ENCODE assay signal across 8 cellular contexts in the genomic region with DNA sequence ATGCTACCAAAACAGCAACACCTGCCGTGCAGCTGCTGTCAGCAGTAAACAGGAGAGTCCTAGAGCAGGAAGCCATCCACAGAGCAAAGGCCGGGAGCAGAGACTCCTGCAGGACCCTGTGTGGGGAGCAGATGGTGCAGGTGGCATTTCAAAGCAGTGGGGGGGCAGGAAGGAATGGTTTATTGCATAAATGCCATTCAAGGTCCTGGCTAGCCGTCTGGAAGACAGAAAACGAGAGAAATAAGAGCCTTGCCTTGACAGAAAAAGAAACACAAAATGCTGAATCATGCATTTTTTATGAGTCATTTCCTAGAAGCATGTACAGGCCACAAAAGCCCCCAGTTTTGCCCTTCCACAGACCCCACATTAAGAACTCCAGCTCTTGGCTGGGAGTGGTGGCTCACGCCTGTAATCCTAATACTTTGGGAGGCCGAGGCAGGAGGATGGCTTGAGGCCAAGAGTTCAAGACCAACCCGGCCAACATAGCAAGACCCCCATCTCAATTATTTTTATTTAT. TPM values are rescaled to one million over a fixed set of nuclear protein-coding genes. Genes with fewer than 3 reads are reported as not detected.
DNase-seq lines count a peak whose midpoint lies in the region; ATAC-seq and TF ChIP-seq lines count a peak whose summit lies in the region.

No MANE protein-coding gene starts in this region.

- peaks cover 0 to 6% (median under 1%) of the 10 kb centered on the region in 12 donors for H3K4me1 ChIP-seq in heart left ventricle

- intact Hi-C loops in heart left ventricle (cut with DNase I), result no loop called here

- ATAC-seq in heart left ventricle (no peak), GM21360 (IDR thresholded peaks at IDR 0.05; ENCODE audit: unreplicated experiment) (no peak), GM19452 (IDR thresholded peaks at IDR 0.05; ENCODE audit: unreplicated experiment) (no peak)

- CTCF ChIA-PET in BJ (lab: Yijun Ruan, JAX), result interaction anchor here (3.6 kb wide), 1 partner anchor 10 kb away, joined by 11 read pairs; no protein-coding TSS in a partner anchor

- H3K4me3 ChIP-seq in BJ (ENCODE audit: low read depth, low read length) (no peak overlapping the region), H7 (ENCODE audit: insufficient read depth, low read depth, low read length) (no peak overlapping the region), heart left ventricle (no peak overlapping the region)

- no peak for TF ChIP-seq POLR2A in heart left ventricle (IDR thresholded peaks at IDR 0.05)

- no peaks in the 10 kb centered on the region for H3K9me3 ChIP-seq in heart left ventricle

- POLR2A ChIA-PET in BJ (lab: Charles Lee), result no interaction called here

- whole genome bisulfite sequencing in heart left ventricle, 4 donors, result 60 to 71% (median 67%) methylated on average over 7 of the region's 7 CpGs

- H3K27me3 ChIP-seq in BJ (ENCODE audit: control insufficient read depth, insufficient read depth, low read length) (no peaks in the 10 kb centered on the region), H7 (ENCODE audit: control insufficient read depth, insufficient read depth, low read length) (no peaks in the 10 kb centered on the region; the same call in 1 of the 2 replicates), heart left ventricle (peaks cover 0 to 5% (median 0%) of the 10 kb centered on the region in 9 donors)

- DNase-seq in BJ (ENCODE audit: low read depth) (peak; percentile 23), H7 (peak; percentile 61), RPMI8226 (peak; percentile 88), foreskin melanocyte (peak; percentile 19), occipital lobe (lab: John Stamatoyannopoulos, UW) (no peak), heart left ventricle (no peak)

- no peak for TF ChIP-seq CTCF in BJ (IDR thresholded peaks at IDR 0.05; ENCODE audit: insufficient read depth, low read depth, low read length)
- no peak for TF ChIP-seq CTCF in heart left ventricle (IDR thresholded peaks at IDR 0.05)

- H3K36me3 ChIP-seq in BJ (ENCODE audit: control insufficient read depth, insufficient read depth, low read length) (peaks cover 2% of the 10 kb centered on the region), H7 (replicated peaks; ENCODE audit: control insufficient read depth, insufficient read depth, low read length) (no peaks in the 10 kb centered on the region), heart left ventricle (no peaks in the 10 kb centered on the region)

- H3K27ac ChIP-seq in heart left ventricle, result no peak overlapping the region

RNA-seq across cellular contexts. Expression of a gene that starts 5.4 kb away (rescaled TPM):
- not detected in 2 replicates for polyA plus RNA-seq in BJ (2011; rRNA removed)
- polyA minus RNA-seq in BJ (2011; rRNA and poly(A)+ RNA removed), result 0.09 and 0.10 TPM in 2 replicates
- 0.38 and 0.44 TPM in 2 replicates for total RNA-seq in H7 (2014; rRNA removed; shearing (Covaris generic))
- 0.16 TPM for total RNA-seq in occipital lobe
- not detected for total RNA-seq in heart left ventricle
- polyA plus RNA-seq in heart left ventricle, result not detected

RNA-seq across cellular contexts. Expression of a gene that starts 17.1 kb away (rescaled TPM):
- polyA plus RNA-seq in BJ (2011; rRNA removed), result 20.3 and 28.6 TPM in 2 replicates
- polyA minus RNA-seq in BJ (2011; rRNA and poly(A)+ RNA removed), result 20.5 and 26.2 TPM in 2 replicates
- total RNA-seq in H7 (2014; rRNA removed; shearing (Covaris generic)), result 35.9 and 47.1 TPM in 2 replicates
- 41.0 TPM for total RNA-seq in occipital lobe
- total RNA-seq in heart left ventricle, result 100 to 1,000 TPM in 1 of 9 donors, 10 to 100 TPM in 8; 47.2 to 109 (median 67.3) TPM
- 10 to 100 TPM; 41.8 to 67.3 TPM for polyA plus RNA-seq in heart left ventricle

RNA-seq across cellular contexts. Expression of a gene that starts 27.4 kb away (rescaled TPM):
- 86.2 and 131 TPM in 2 replicates for polyA plus RNA-seq in BJ (2011; rRNA removed)
- 40.2 and 46.7 TPM in 2 replicates for polyA minus RNA-seq in BJ (2011; rRNA and poly(A)+ RNA removed)
- 6.4 and 18.8 TPM in 2 replicates for total RNA-seq in H7 (2014; rRNA removed; shearing (Covaris generic))
- 16.7 TPM for total RNA-seq in occipital lobe
- 100 to 1,000 TPM; 131 to 778 (median 273) TPM for total RNA-seq in heart left ventricle
- polyA plus RNA-seq in heart left ventricle, result 100 to 1,000 TPM; 382 to 458 TPM

RNA-seq across cellular contexts. Expression of a gene that starts 40.6 kb away (rescaled TPM):
- polyA plus RNA-seq in BJ (2011; rRNA removed) (6.6 and 12.5 TPM in 2 replicates), heart left ventricle (10 to 100 TPM; 13.7 to 21.9 TPM)
- polyA minus RNA-seq in BJ (2011; rRNA and poly(A)+ RNA removed), result 7.2 and 8.6 TPM in 2 replicates
- 18.7 and 22.0 TPM in 2 replicates for total RNA-seq in H7 (2014; rRNA removed; shearing (Covaris generic))
- total RNA-seq in occipital lobe (1.2 TPM), heart left ventricle (10 to 100 TPM; 16.2 to 24.0 (median 22.9) TPM)

RNA-seq across cellular contexts. Expression of a gene that starts 53.2 kb away (rescaled TPM):
- polyA plus RNA-seq in BJ (2011; rRNA removed) (45.8 and 60.2 TPM in 2 replicates), heart left ventricle (10 to 100 TPM; 32.4 to 34.3 TPM)
- polyA minus RNA-seq in BJ (2011; rRNA and poly(A)+ RNA removed), result 52.5 and 55.9 TPM in 2 replicates
- 66.2 and 70.3 TPM in 2 replicates for total RNA-seq in H7 (2014; rRNA removed; shearing (Covaris generic))
- total RNA-seq in occipital lobe (16.4 TPM), heart left ventricle (10 to 100 TPM; 21.9 to 47.7 (median 34.8) TPM)

Comparison
In these comparisons a context has a peak if more than half of its experiments do, and no peak if none do; other contexts are left out.
1. DNase-seq: peak in BJ (single experiment), H7 (single experiment), RPMI8226 (single experiment) and foreskin melanocyte (single experiment); none in occipital lobe (single experiment) and heart left ventricle (0 of 5).